In the genomic region with DNA sequence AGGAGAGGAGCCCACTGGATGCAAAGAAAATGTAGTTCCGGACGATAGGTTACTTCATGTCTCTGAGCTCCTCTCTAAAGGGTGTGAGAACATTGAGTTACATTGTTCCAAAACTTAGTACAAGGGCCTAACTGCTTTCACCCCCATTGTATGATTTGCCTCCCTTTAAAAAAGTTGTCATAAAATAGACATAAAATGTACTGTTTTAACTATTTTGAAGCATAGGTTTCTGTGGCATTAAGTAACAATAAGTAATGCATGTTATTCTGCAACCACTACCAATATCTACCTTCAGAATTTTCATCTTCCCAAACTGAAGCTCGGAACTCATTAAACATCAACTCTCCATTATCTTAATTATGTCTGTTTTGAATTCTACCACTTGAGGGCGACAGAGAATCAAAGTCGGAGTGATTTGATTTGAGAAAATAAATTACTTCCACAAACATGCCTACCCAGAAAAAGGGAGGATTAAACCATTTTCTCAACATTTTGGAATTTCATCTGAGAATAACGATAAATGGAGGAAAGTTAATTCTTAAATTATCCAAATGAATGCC, we compare ENCODE assay signal across 8 cellular contexts. TPM values are rescaled to one million over a fixed set of nuclear protein-coding genes. Genes with fewer than 3 reads are reported as not detected.
A peak's percentile ranks its signal among the peaks of the same experiment; 100 is the strongest.
DNase-seq lines count a peak whose midpoint lies in the region; ATAC-seq and TF ChIP-seq lines count a peak whose summit lies in the region.

No MANE protein-coding gene starts in this region.

- DNase-seq in NCI-H2227 (lab: John Stamatoyannopoulos, UW; ENCODE audit: unreplicated experiment): peak; percentile 8
- no peak for DNase-seq in NCI-H2227 treated with DMSO at 0.1 percent for 48 hours (lab: John Stamatoyannopoulos, UW)
- peak; percentile 41 for DNase-seq in NCI-H1092 (lab: John Stamatoyannopoulos, UW)
- peak; percentile 60 for DNase-seq in astrocyte of the spinal cord (ENCODE audit: low read depth, low spot score)
- DNase-seq in mesendoderm: peak; percentile 35
- no peak for DNase-seq in activated CD4-positive, alpha-beta T cell treated with anti-CD3 and anti-CD28 coated beads, Interleukin-2, amount 10 ng/mL, durations not matched to agents 7 days and 5 days
- DNase-seq in effector CD4-positive, alpha-beta T cell: no peak

- no peaks in the 10 kb centered on the region for H3K79me2 ChIP-seq in mesendoderm (ENCODE audit: control insufficient read depth, insufficient read depth, low read length)

- no peaks in the 10 kb centered on the region for H3K4me1 Mint-ChIP-seq in activated CD4-positive, alpha-beta T cell treated with anti-CD3 and anti-CD28 coated beads, Interleukin-2, amount 10 ng/mL, durations not matched to agents 7 days and 5 days

- no peak overlapping the region for H3K4me3 Mint-ChIP-seq in activated CD4-positive, alpha-beta T cell treated with anti-CD3 and anti-CD28 coated beads, Interleukin-2, amount 10 ng/mL, durations not matched to agents 7 days and 5 days

- no peaks in the 10 kb centered on the region for H3K79me1 ChIP-seq in mesendoderm (ENCODE audit: low read length)

- H3K56ac ChIP-seq in mesendoderm (ENCODE audit: low read length): no peak overlapping the region

- no peak overlapping the region for H3K18ac ChIP-seq in mesendoderm (ENCODE audit: low read length)

- H3K27me3 Mint-ChIP-seq in activated CD4-positive, alpha-beta T cell treated with anti-CD3 and anti-CD28 coated beads, Interleukin-2, amount 10 ng/mL, durations not matched to agents 7 days and 5 days: peaks cover 54% of the 10 kb centered on the region

- in situ Hi-C loops in astrocyte of the spinal cord (cut with HindIII; ENCODE audit: low sequenced_read_pairs): no loop called here

- H3K36me3 Mint-ChIP-seq in activated CD4-positive, alpha-beta T cell treated with anti-CD3 and anti-CD28 coated beads, Interleukin-2, amount 10 ng/mL, durations not matched to agents 7 days and 5 days (ENCODE audit: low read depth): no peaks in the 10 kb centered on the region

- H3K4me2 ChIP-seq in mesendoderm (ENCODE audit: low read length): no peak overlapping the region

- H3K27ac ChIP-seq in mesendoderm (ENCODE audit: low read depth, low read length): no peak overlapping the region

- no peak overlapping the region for H2BK15ac ChIP-seq in mesendoderm (replicated peaks; ENCODE audit: low read depth)

- H4K8ac ChIP-seq in mesendoderm (ENCODE audit: low read depth, low read length): no peak overlapping the region

- H3K27ac Mint-ChIP-seq in activated CD4-positive, alpha-beta T cell treated with anti-CD3 and anti-CD28 coated beads, Interleukin-2, amount 10 ng/mL, durations not matched to agents 7 days and 5 days: no peak overlapping the region

- no peak overlapping the region for H2BK5ac ChIP-seq in mesendoderm (ENCODE audit: low read length)

- H3K4me3 ChIP-seq in astrocyte of the spinal cord (ENCODE audit: low read depth, low read length) (no peak overlapping the region), mesendoderm (ENCODE audit: low read length) (no peak overlapping the region)

- H3K4ac ChIP-seq in mesendoderm (ENCODE audit: low read depth, low read length): no peak overlapping the region

- H3K9ac ChIP-seq in mesendoderm (ENCODE audit: low read length): no peak overlapping the region

- POLR2A ChIA-PET in activated CD4-positive, alpha-beta T cell treated with anti-CD3 and anti-CD28 coated beads, Interleukin-2, amount 10 ng/mL, durations not matched to agents 7 days and 5 days (lab: Charles Lee): no interaction called here

- H4K5ac ChIP-seq in mesendoderm (ENCODE audit: low read length): no peak overlapping the region

- H3K27me3 ChIP-seq in mesendoderm (ENCODE audit: insufficient read depth, low read length, poor library complexity): peaks cover 13% of the 10 kb centered on the region

- CTCF ChIA-PET in activated CD4-positive, alpha-beta T cell treated with anti-CD3 and anti-CD28 coated beads, Interleukin-2, amount 10 ng/mL, durations not matched to agents 7 days and 5 days (lab: Charles Lee): no interaction called here

- no peaks in the 10 kb centered on the region for H3K36me3 ChIP-seq in mesendoderm (ENCODE audit: control insufficient read depth, insufficient read depth, low read length)

- H3K23ac ChIP-seq in mesendoderm (ENCODE audit: low read length): no peak overlapping the region

- no CpG with 5 or more reads among the region's 6 CpGs for WGBS in mesendoderm (ENCODE audit: extremely low coverage, insufficient coverage, low lambda C conversion rate)

- H3K9me3 Mint-ChIP-seq in activated CD4-positive, alpha-beta T cell treated with anti-CD3 and anti-CD28 coated beads, Interleukin-2, amount 10 ng/mL, durations not matched to agents 7 days and 5 days: no peaks in the 10 kb centered on the region

- ATAC-seq in GM21619 (IDR thresholded peaks at IDR 0.05; ENCODE audit: unreplicated experiment): no peak

- no peaks in the 10 kb centered on the region for H3K4me1 ChIP-seq in mesendoderm (ENCODE audit: control insufficient read depth, low read depth, low read length)

- TF ChIP-seq CTCF in astrocyte of the spinal cord (IDR thresholded peaks at IDR 0.05; ENCODE audit: low read depth, low read length): peak; percentile 50

- no peak overlapping the region for H2AK5ac ChIP-seq in mesendoderm (ENCODE audit: low read length)

- H2BK120ac ChIP-seq in mesendoderm (ENCODE audit: low read depth, low read length): no peak overlapping the region

RNA-seq across cellular contexts. Expression of gene IGFBP1, which starts 2.7 kb away (rescaled TPM):
- polyA plus RNA-seq in mesendoderm (2013, experiment 1 of 2): 0.08 TPM
- polyA plus RNA-seq in mesendoderm (2013, experiment 2 of 2): 0.07 TPM
- total RNA-seq in activated CD4-positive, alpha-beta T cell treated with anti-CD3 and anti-CD28 coated beads, Interleukin-2, amount 10 ng/mL, durations not matched to agents 7 days and 5 days: not detected

RNA-seq across cellular contexts. Expression of gene CCDC201, which starts 18.1 kb away (rescaled TPM):
- not detected for polyA plus RNA-seq in mesendoderm (2013, experiment 1 of 2)
- polyA plus RNA-seq in mesendoderm (2013, experiment 2 of 2): not detected
- not detected for total RNA-seq in activated CD4-positive, alpha-beta T cell treated with anti-CD3 and anti-CD28 coated beads, Interleukin-2, amount 10 ng/mL, durations not matched to agents 7 days and 5 days

RNA-seq across cellular contexts. Expression of gene IGFBP3, which starts 30.1 kb away (rescaled TPM):
- polyA plus RNA-seq in mesendoderm (2013, experiment 1 of 2): 30.4 TPM
- 28.2 TPM for polyA plus RNA-seq in mesendoderm (2013, experiment 2 of 2)
- 1 to 10 TPM; 4.0 to 4.1 TPM for total RNA-seq in activated CD4-positive, alpha-beta T cell treated with anti-CD3 and anti-CD28 coated beads, Interleukin-2, amount 10 ng/mL, durations not matched to agents 7 days and 5 days

Comparison
In these comparisons a context has a peak if more than half of its experiments do, and no peak if none do; other contexts are left out.
1. DNase-seq: peak in NCI-H2227 (single experiment), NCI-H1092 (single experiment), astrocyte of the spinal cord (single experiment) and mesendoderm (single experiment); none in NCI-H2227 treated with DMSO at 0.1 percent for 48 hours (single experiment), activated CD4-positive, alpha-beta T cell treated with anti-CD3 and anti-CD28 coated beads, Interleukin-2, amount 10 ng/mL, durations not matched to agents 7 days and 5 days (single experiment) and effector CD4-positive, alpha-beta T cell (single experiment).